Comparison of ENCODE assay signal across 12 cellular contexts in genomic region chr2:45497355-45497754, GRCh38.
A peak's percentile ranks its signal among the peaks of the same experiment; 100 is the strongest.
DNase-seq lines count a peak whose midpoint lies in the region; ATAC-seq and TF ChIP-seq lines count a peak whose summit lies in the region.
"Had no signal": no experiment of that assay in that cellular context is flagged by ENCODE, and none has a peak within 500 bp of the region (broad histone marks: within the 10 kb centered on the region; RNA-seq: fewer than 3 reads in every experiment).

No MANE protein-coding gene starts in this region.

- H3K4me1 ChIP-seq in uterus = no peaks in the 10 kb centered on the region
- H3K4me1 ChIP-seq: SJSA1 had no signal

- no peaks in the 10 kb centered on the region for H3K9me3 Mint-ChIP-seq in stimulated activated naive B cell treated with anti-CD40 and anti-IgM and Interleukin-4, amounts not matched to agents 10 μg/mL and 1 μg/mL and 100 μg/mL, for 72 hours
- peaks cover 2% of the 10 kb centered on the region for H3K9me3 Mint-ChIP-seq in glutamatergic neuron (ENCODE audit: unreplicated experiment)

- no peaks in the 10 kb centered on the region for H3K36me3 ChIP-seq in uterus
- H3K36me3 ChIP-seq: SJSA1 had no signal

- no peaks in the 10 kb centered on the region for H3K27me3 ChIP-seq in uterus
- H3K27me3 ChIP-seq: MG63, SJSA1 had no signal

- peak; percentile 37 for DNase-seq in activated T-cell treated with anti-CD3 and anti-CD28 coated beads for 24 hours (ENCODE audit: low read depth)
- no peak for DNase-seq in activated T-cell treated with anti-CD3 and anti-CD28 coated beads, Interleukin-2, amount 50 U/mL, for 1 hour
- peak; percentile 11 for DNase-seq in astrocyte of the cerebellum (ENCODE audit: low read depth)
- no peak for DNase-seq in stimulated activated naive B cell treated with anti-CD40 and anti-IgM and Interleukin-4, amounts not matched to agents 10 μg/mL and 1 μg/mL and 100 μg/mL, for 72 hours
- DNase-seq in glutamatergic neuron = no peak
- DNase-seq in uterus = no peak
- DNase-seq: AML-193, MG63 had no signal

- H3K36me3 Mint-ChIP-seq in stimulated activated naive B cell treated with anti-CD40 and anti-IgM and Interleukin-4, amounts not matched to agents 10 μg/mL and 1 μg/mL and 100 μg/mL, for 72 hours = peaks cover 21% of the 10 kb centered on the region in 2 donors
- peaks cover 10% of the 10 kb centered on the region for H3K36me3 Mint-ChIP-seq in glutamatergic neuron (ENCODE audit: unreplicated experiment)

- in situ Hi-C loops in astrocyte of the cerebellum (cut with HindIII; ENCODE audit: low sequenced_read_pairs) = no loop called here

- H3K4me3 Mint-ChIP-seq in stimulated activated naive B cell treated with anti-CD40 and anti-IgM and Interleukin-4, amounts not matched to agents 10 μg/mL and 1 μg/mL and 100 μg/mL, for 72 hours = no peak overlapping the region
- no peak overlapping the region for H3K4me3 Mint-ChIP-seq in glutamatergic neuron (ENCODE audit: unreplicated experiment)
- H3K4me3 Mint-ChIP-seq: GM23338 had no signal

- no peaks in the 10 kb centered on the region for H3K27me3 Mint-ChIP-seq in stimulated activated naive B cell treated with anti-CD40 and anti-IgM and Interleukin-4, amounts not matched to agents 10 μg/mL and 1 μg/mL and 100 μg/mL, for 72 hours
- peaks cover 1% of the 10 kb centered on the region for H3K27me3 Mint-ChIP-seq in glutamatergic neuron (ENCODE audit: unreplicated experiment)

- no peak overlapping the region for H3K27ac ChIP-seq in uterus
- H3K27ac ChIP-seq: SJSA1 had no signal

- intact Hi-C loops in uterus (cut with DNase I; ENCODE audit: low total_unique reads) = no loop called here

- no peaks in the 10 kb centered on the region for H3K9me3 ChIP-seq in uterus
- H3K9me3 ChIP-seq: SJSA1 had no signal

- TF ChIP-seq CTCF in astrocyte of the cerebellum (IDR thresholded peaks at IDR 0.05; ENCODE audit: low read depth, low read length, missing control alignments) = no peak
- TF ChIP-seq CTCF in glutamatergic neuron (IDR thresholded peaks at IDR 0.05; ENCODE audit: partially characterized antibody, unreplicated experiment) = no peak
- TF ChIP-seq CTCF in uterus (IDR thresholded peaks at IDR 0.05) = no peak

- ATAC-seq in HG03045 (IDR thresholded peaks at IDR 0.05; ENCODE audit: unreplicated experiment) = peak; percentile 77
- peak; percentile 44 to 55 for ATAC-seq in stimulated activated naive B cell treated with anti-CD40 and anti-IgM and Interleukin-4, amounts not matched to agents 10 μg/mL and 1 μg/mL and 100 μg/mL, for 72 hours (replicated peaks)
- no peak for ATAC-seq in GM18868 (IDR thresholded peaks at IDR 0.05; ENCODE audit: unreplicated experiment)
- ATAC-seq: GM23338 had no signal

- peaks cover 7 to 24% of the 10 kb centered on the region in 2 donors for H3K4me1 Mint-ChIP-seq in stimulated activated naive B cell treated with anti-CD40 and anti-IgM and Interleukin-4, amounts not matched to agents 10 μg/mL and 1 μg/mL and 100 μg/mL, for 72 hours
- peaks cover 6% of the 10 kb centered on the region for H3K4me1 Mint-ChIP-seq in glutamatergic neuron (ENCODE audit: low read depth, unreplicated experiment)

- no peak overlapping the region for H3K27ac Mint-ChIP-seq in stimulated activated naive B cell treated with anti-CD40 and anti-IgM and Interleukin-4, amounts not matched to agents 10 μg/mL and 1 μg/mL and 100 μg/mL, for 72 hours
- no peak overlapping the region for H3K27ac Mint-ChIP-seq in glutamatergic neuron (ENCODE audit: unreplicated experiment)
- H3K27ac Mint-ChIP-seq: GM23338 had no signal

- TF ChIP-seq POLR2A in uterus (IDR thresholded peaks at IDR 0.05) = no peak

- no peak overlapping the region for H3K4me3 ChIP-seq in astrocyte of the cerebellum (ENCODE audit: low read depth, low read length)
- no peak overlapping the region for H3K4me3 ChIP-seq in uterus
- H3K4me3 ChIP-seq: GM23338, MG63, SJSA1 had no signal

Comparison
In these comparisons a context has a peak if more than half of its experiments do, and no peak if none do; other contexts are left out.
1. DNase-seq: peak in activated T-cell treated with anti-CD3 and anti-CD28 coated beads for 24 hours (single experiment) and astrocyte of the cerebellum (single experiment); none in activated T-cell treated with anti-CD3 and anti-CD28 coated beads, Interleukin-2, amount 50 U/mL, for 1 hour (single experiment), stimulated activated naive B cell treated with anti-CD40 and anti-IgM and Interleukin-4, amounts not matched to agents 10 μg/mL and 1 μg/mL and 100 μg/mL, for 72 hours (single experiment), glutamatergic neuron (single experiment) and uterus (0 of 2).